In the genomic region with DNA sequence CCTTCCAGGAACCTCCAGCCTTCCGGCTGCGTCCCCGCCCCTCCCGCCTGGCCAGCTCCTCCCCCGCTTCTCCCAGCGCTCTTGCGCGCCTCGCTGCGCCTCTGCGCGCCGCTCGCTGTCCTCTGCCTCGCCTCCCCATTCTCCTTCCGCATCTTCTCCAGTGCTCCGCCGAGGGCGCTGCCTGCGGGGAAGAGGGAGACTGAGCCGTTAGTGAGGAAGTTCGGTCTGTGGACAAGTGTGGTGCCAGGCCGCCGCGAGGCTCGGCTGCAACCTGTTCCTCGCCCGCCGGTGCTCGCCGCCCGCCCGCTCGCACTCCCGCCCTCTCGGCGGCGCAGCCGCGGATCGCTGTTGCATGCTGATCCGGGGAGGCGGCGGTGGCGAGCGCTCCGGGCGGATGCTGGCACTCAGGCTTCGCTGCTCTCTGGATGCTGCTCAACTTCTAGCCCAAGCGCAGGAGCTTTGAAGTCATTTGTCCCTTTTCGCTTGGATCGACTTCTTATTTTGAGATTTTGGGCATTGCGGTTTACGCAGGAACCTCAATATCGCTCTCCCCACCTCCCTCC, we compare ENCODE assay signal across 8 cellular contexts. TPM values are rescaled to one million over a fixed set of nuclear protein-coding genes. Genes with fewer than 3 reads are reported as not detected.
DNase-seq lines count a peak whose midpoint lies in the region; ATAC-seq and TF ChIP-seq lines count a peak whose summit lies in the region.

No MANE protein-coding gene starts in this region.

- H3K27ac ChIP-seq in hepatocyte (no peak overlapping the region), smooth muscle cell (ENCODE audit: low read depth) (no peak overlapping the region), uterus (no peak overlapping the region)

- no peaks in the 10 kb centered on the region for H3K79me2 ChIP-seq in hepatocyte
- no peaks in the 10 kb centered on the region for H3K79me2 ChIP-seq in smooth muscle cell (ENCODE audit: low read depth)

- no peak overlapping the region for H3K9ac ChIP-seq in smooth muscle cell (ENCODE audit: low read depth)

- H3K9me3 ChIP-seq in hepatocyte (ENCODE audit: low read depth), result no peaks in the 10 kb centered on the region
- H3K9me3 ChIP-seq in smooth muscle cell (replicated peaks; ENCODE audit: low read depth), result no peaks in the 10 kb centered on the region
- no peaks in the 10 kb centered on the region for H3K9me3 ChIP-seq in HAP-1
- H3K9me3 ChIP-seq in uterus, result no peaks in the 10 kb centered on the region

- peaks cover 62% of the 10 kb centered on the region for H3K27me3 Mint-ChIP-seq in activated T-helper 17 cell treated with anti-CD3 and anti-CD28 coated beads, Interleukin-2, amount 50 U/mL, for 72 hours

- in situ Hi-C loops in HAP-1 (cut with MboI; ENCODE audit: low sequenced_read_pairs), result loop anchor here (25.0 kb wide), 2 partner anchors 455 to 580 kb away; a partner anchor contains a TSS

- H3F3A ChIP-seq in smooth muscle cell (ENCODE audit: low read depth), result no peaks in the 10 kb centered on the region

- H3K4me3 ChIP-seq in AG10803 (ENCODE audit: low read length) (no peak overlapping the region), hepatocyte (peak overlapping the region; percentile 47), smooth muscle cell (peak overlapping the region; percentile 54), HAP-1 (no peak overlapping the region), uterus (no peak overlapping the region)

- no peaks in the 10 kb centered on the region for H3K9me2 ChIP-seq in hepatocyte (replicated peaks; ENCODE audit: insufficient read depth)

- intact Hi-C loops in uterus (cut with DNase I; ENCODE audit: low total_unique reads), result no loop called here

- H3K9me3 Mint-ChIP-seq in activated T-helper 17 cell treated with anti-CD3 and anti-CD28 coated beads, Interleukin-2, amount 50 U/mL, for 72 hours, result no peaks in the 10 kb centered on the region

- H3K4me3 Mint-ChIP-seq in activated T-helper 17 cell treated with anti-CD3 and anti-CD28 coated beads, Interleukin-2, amount 50 U/mL, for 72 hours, result peak overlapping the region; percentile 31

- DNase-seq in AG10803 (ENCODE audit: low read depth) (peak; percentile 9), hepatocyte (ENCODE audit: low spot score) (peak; percentile 69), smooth muscle cell (lab: John Stamatoyannopoulos, UW; ENCODE audit: unreplicated experiment) (no peak), HAP-1 (ENCODE audit: low spot score in 2 of 2) (no peak), uterus (no peak)

- no peak for TF ChIP-seq POLR2A in uterus (IDR thresholded peaks at IDR 0.05)

- ATAC-seq in GM19043 (IDR thresholded peaks at IDR 0.05; ENCODE audit: low read depth, unreplicated experiment) (peak; percentile 55), HG03439 (IDR thresholded peaks at IDR 0.05; ENCODE audit: unreplicated experiment) (peak; percentile 59)
- peak; percentile 58 for ATAC-seq in activated T-helper 17 cell treated with anti-CD3 and anti-CD28 coated beads, Interleukin-2, amount 50 U/mL, for 72 hours (replicated peaks)

- no peak for TF ChIP-seq CTCF in AG10803 (conservative IDR thresholded peaks at IDR 0.05; ENCODE audit: low read length)
- TF ChIP-seq CTCF in hepatocyte (IDR thresholded peaks at IDR 0.05; ENCODE audit: poor library complexity), result no peak
- no peak for TF ChIP-seq CTCF in smooth muscle cell (IDR thresholded peaks at IDR 0.05; ENCODE audit: borderline replicate concordance, insufficient read depth, poor library complexity, severe bottlenecking)
- TF ChIP-seq CTCF in uterus (IDR thresholded peaks at IDR 0.05), result no peak

- WGBS in hepatocyte (ENCODE audit: low lambda C conversion rate, missing lambda C conversion rate), result under 1% methylated on average over 34 of the region's 55 CpGs
- WGBS in smooth muscle cell (ENCODE audit: low lambda C conversion rate), result 2% methylated on average over 52 of the region's 55 CpGs

- H3K36me3 ChIP-seq in hepatocyte (replicated peaks; ENCODE audit: insufficient read depth, low read depth) (no peaks in the 10 kb centered on the region), smooth muscle cell (ENCODE audit: low read depth) (no peaks in the 10 kb centered on the region), HAP-1 (replicated peaks) (no peaks in the 10 kb centered on the region), uterus (no peaks in the 10 kb centered on the region)

- peak overlapping the region; percentile 49 for H2AFZ ChIP-seq in hepatocyte
- peak overlapping the region; percentile 62 for H2AFZ ChIP-seq in smooth muscle cell (ENCODE audit: low read depth)

- peak overlapping the region; percentile 78 for H3K4me2 ChIP-seq in hepatocyte
- H3K4me2 ChIP-seq in smooth muscle cell, result peak overlapping the region; percentile 84

- H3K27me3 ChIP-seq in hepatocyte (peaks cover 68% of the 10 kb centered on the region), smooth muscle cell (ENCODE audit: low read depth) (peaks cover 90% of the 10 kb centered on the region), HAP-1 (ENCODE audit: low read depth) (peaks cover 23% of the 10 kb centered on the region), uterus (peaks cover 9 to 38% of the 10 kb centered on the region in 2 donors)

- no peaks in the 10 kb centered on the region for H3K4me1 Mint-ChIP-seq in activated T-helper 17 cell treated with anti-CD3 and anti-CD28 coated beads, Interleukin-2, amount 50 U/mL, for 72 hours

- H4K20me1 ChIP-seq in hepatocyte (ENCODE audit: insufficient read depth, poor library complexity, severe bottlenecking), result no peaks in the 10 kb centered on the region
- no peaks in the 10 kb centered on the region for H4K20me1 ChIP-seq in smooth muscle cell (ENCODE audit: low read depth)

- no peaks in the 10 kb centered on the region for H3K36me3 Mint-ChIP-seq in activated T-helper 17 cell treated with anti-CD3 and anti-CD28 coated beads, Interleukin-2, amount 50 U/mL, for 72 hours (ENCODE audit: low read depth)

- no peak overlapping the region for H3K27ac Mint-ChIP-seq in activated T-helper 17 cell treated with anti-CD3 and anti-CD28 coated beads, Interleukin-2, amount 50 U/mL, for 72 hours

- peaks cover 5% of the 10 kb centered on the region for H3K4me1 ChIP-seq in hepatocyte (ENCODE audit: insufficient read depth)
- no peaks in the 10 kb centered on the region for H3K4me1 ChIP-seq in smooth muscle cell (ENCODE audit: low read depth)
- no peaks in the 10 kb centered on the region for H3K4me1 ChIP-seq in HAP-1
- peaks cover 0 to 11% of the 10 kb centered on the region in 2 donors for H3K4me1 ChIP-seq in uterus

RNA-seq across cellular contexts. Expression of a gene that starts 0.7 kb away (rescaled TPM):
- total RNA-seq in activated T-helper 17 cell treated with anti-CD3 and anti-CD28 coated beads, Interleukin-2, amount 50 U/mL, for 72 hours, result under 1 TPM in 1 of 2 donors, not detected in 1; 0.11 TPM
- total RNA-seq in hepatocyte (1.7 and 1.8 TPM in 2 replicates), smooth muscle cell (under 0.01 TPM in 1 of 2 replicates, not detected in the other), uterus (1 to 10 TPM in 1 of 4 donors, under 1 TPM in 1, not detected in 2; 0.12 to 3.4 TPM)
- polyA plus RNA-seq in hepatocyte (0.95 and 1.1 TPM in 2 replicates), smooth muscle cell (not detected in 2 replicates)

Comparison
In these comparisons a context has a peak if more than half of its experiments do, and no peak if none do; other contexts are left out.
1. DNase-seq: peak in AG10803 (single experiment) and hepatocyte (single experiment); none in smooth muscle cell (single experiment), HAP-1 (0 of 2) and uterus (0 of 2).
2. H3K4me3 ChIP-seq: peak in hepatocyte (single experiment) and smooth muscle cell (single experiment); none in AG10803 (single experiment), HAP-1 (single experiment) and uterus (0 of 2).
3. Peak in every context shown above with its lines, with median percentiles within 50 percentile points of each other: ATAC-seq.